1 cellular context compared by ENCODE assay signal in genomic region chr2:23669413-23670244, GRCh38.
A peak's percentile ranks its signal among the peaks of the same experiment; 100 is the strongest.
TF ChIP-seq lines count a peak whose summit lies in the region.

No MANE protein-coding gene starts in this region.

TF ChIP-seq in HepG2, 621 proteins besides CTCF, POLR2A, EP300 and RAD21 (continued from another document and continues in another):
- TF ChIP-seq, protein P1, sequence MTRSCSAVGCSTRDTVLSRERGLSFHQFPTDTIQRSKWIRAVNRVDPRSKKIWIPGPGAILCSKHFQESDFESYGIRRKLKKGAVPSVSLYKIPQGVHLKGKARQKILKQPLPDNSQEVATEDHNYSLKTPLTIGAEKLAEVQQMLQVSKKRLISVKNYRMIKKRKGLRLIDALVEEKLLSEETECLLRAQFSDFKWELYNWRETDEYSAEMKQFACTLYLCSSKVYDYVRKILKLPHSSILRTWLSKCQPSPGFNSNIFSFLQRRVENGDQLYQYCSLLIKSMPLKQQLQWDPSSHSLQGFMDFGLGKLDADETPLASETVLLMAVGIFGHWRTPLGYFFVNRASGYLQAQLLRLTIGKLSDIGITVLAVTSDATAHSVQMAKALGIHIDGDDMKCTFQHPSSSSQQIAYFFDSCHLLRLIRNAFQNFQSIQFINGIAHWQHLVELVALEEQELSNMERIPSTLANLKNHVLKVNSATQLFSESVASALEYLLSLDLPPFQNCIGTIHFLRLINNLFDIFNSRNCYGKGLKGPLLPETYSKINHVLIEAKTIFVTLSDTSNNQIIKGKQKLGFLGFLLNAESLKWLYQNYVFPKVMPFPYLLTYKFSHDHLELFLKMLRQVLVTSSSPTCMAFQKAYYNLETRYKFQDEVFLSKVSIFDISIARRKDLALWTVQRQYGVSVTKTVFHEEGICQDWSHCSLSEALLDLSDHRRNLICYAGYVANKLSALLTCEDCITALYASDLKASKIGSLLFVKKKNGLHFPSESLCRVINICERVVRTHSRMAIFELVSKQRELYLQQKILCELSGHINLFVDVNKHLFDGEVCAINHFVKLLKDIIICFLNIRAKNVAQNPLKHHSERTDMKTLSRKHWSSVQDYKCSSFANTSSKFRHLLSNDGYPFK (CRISPR knock-in tag; IDR thresholded peaks at IDR 0.05; ENCODE audit: borderline replicate concordance) = 0 out of 2 replicates have a peak, but pooled peaks have one; percentile 17
- TF ChIP-seq PRDM15 (CRISPR knock-in tag; IDR thresholded peaks at IDR 0.05) = no peak
- no peak for TF ChIP-seq ZNF790 (CRISPR knock-in tag; IDR thresholded peaks at IDR 0.05; ENCODE audit: borderline replicate concordance)
- TF ChIP-seq SPEN (CRISPR knock-in tag; IDR thresholded peaks at IDR 0.05; ENCODE audit: low read depth) = no peak
- no peak for TF ChIP-seq CREBL2 (CRISPR knock-in tag; IDR thresholded peaks at IDR 0.05; ENCODE audit: borderline replicate concordance)
- TF ChIP-seq SIN3A (IDR thresholded peaks at IDR 0.05; ENCODE audit: borderline replicate concordance, low read depth, low read length) = no peak
- TF ChIP-seq ZNF280B (CRISPR knock-in tag; IDR thresholded peaks at IDR 0.05; ENCODE audit: borderline replicate concordance) = no peak
- no peak for TF ChIP-seq MEF2D (CRISPR knock-in tag; IDR thresholded peaks at IDR 0.05)
- TF ChIP-seq ZNF335 (CRISPR knock-in tag; IDR thresholded peaks at IDR 0.05) = no peak
- TF ChIP-seq MAZ (IDR thresholded peaks at IDR 0.05; ENCODE audit: borderline replicate concordance, low read depth, low read length) = no peak
- 0 out of 2 replicates have a peak, but pooled peaks have one; percentile 39 for TF ChIP-seq MAZ (CRISPR knock-in tag; IDR thresholded peaks at IDR 0.05; ENCODE audit: low read depth)
- 0 out of 2 replicates have a peak, but pooled peaks have one; percentile 31 for TF ChIP-seq ZNF33B (CRISPR knock-in tag; IDR thresholded peaks at IDR 0.05)
- no peak for TF ChIP-seq ZBTB37 (CRISPR knock-in tag; IDR thresholded peaks at IDR 0.05)
- no peak for TF ChIP-seq KLF9 (CRISPR knock-in tag; IDR thresholded peaks at IDR 0.05; ENCODE audit: low read depth)
- no peak for TF ChIP-seq MLXIP (CRISPR knock-in tag; IDR thresholded peaks at IDR 0.05; ENCODE audit: borderline replicate concordance)
- TF ChIP-seq ZFX (CRISPR knock-in tag; IDR thresholded peaks at IDR 0.05; ENCODE audit: low read depth) = peak; percentile 79
- no peak for TF ChIP-seq ZNF644 (CRISPR knock-in tag; IDR thresholded peaks at IDR 0.05; ENCODE audit: low read depth)
- no peak for TF ChIP-seq KDM3A (CRISPR knock-in tag; IDR thresholded peaks at IDR 0.05; ENCODE audit: low read depth)
- TF ChIP-seq ZNF772 (CRISPR knock-in tag; IDR thresholded peaks at IDR 0.05) = 0 out of 2 replicates have a peak, but pooled peaks have one; percentile 31
- TF ChIP-seq ZFY (CRISPR knock-in tag; IDR thresholded peaks at IDR 0.05) = peak; percentile 44; the same call in 1 of the 2 replicates
- no peak for TF ChIP-seq KMT2A (CRISPR knock-in tag; IDR thresholded peaks at IDR 0.05)
- peak; percentile 50 for TF ChIP-seq SALL1 (CRISPR knock-in tag; IDR thresholded peaks at IDR 0.05)
- TF ChIP-seq, protein P2, sequence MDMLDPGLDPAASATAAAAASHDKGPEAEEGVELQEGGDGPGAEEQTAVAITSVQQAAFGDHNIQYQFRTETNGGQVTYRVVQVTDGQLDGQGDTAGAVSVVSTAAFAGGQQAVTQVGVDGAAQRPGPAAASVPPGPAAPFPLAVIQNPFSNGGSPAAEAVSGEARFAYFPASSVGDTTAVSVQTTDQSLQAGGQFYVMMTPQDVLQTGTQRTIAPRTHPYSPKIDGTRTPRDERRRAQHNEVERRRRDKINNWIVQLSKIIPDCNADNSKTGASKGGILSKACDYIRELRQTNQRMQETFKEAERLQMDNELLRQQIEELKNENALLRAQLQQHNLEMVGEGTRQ (IDR thresholded peaks at IDR 0.05; ENCODE audit: low read depth, low read length) = peak; percentile 79
- TF ChIP-seq, protein P2 (CRISPR knock-in tag; IDR thresholded peaks at IDR 0.05; ENCODE audit: borderline replicate concordance) = peak; percentile 79; the same call in 1 of the 2 replicates
- no peak for TF ChIP-seq ZNF724P (CRISPR knock-in tag; IDR thresholded peaks at IDR 0.05; ENCODE audit: borderline replicate concordance)
- TF ChIP-seq, protein P3, sequence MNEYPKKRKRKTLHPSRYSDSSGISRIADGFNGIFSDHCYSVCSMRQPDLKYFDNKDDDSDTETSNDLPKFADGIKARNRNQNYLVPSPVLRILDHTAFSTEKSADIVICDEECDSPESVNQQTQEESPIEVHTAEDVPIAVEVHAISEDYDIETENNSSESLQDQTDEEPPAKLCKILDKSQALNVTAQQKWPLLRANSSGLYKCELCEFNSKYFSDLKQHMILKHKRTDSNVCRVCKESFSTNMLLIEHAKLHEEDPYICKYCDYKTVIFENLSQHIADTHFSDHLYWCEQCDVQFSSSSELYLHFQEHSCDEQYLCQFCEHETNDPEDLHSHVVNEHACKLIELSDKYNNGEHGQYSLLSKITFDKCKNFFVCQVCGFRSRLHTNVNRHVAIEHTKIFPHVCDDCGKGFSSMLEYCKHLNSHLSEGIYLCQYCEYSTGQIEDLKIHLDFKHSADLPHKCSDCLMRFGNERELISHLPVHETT (CRISPR knock-in tag; conservative IDR thresholded peaks at IDR 0.05) = no peak
- TF ChIP-seq, protein P4, sequence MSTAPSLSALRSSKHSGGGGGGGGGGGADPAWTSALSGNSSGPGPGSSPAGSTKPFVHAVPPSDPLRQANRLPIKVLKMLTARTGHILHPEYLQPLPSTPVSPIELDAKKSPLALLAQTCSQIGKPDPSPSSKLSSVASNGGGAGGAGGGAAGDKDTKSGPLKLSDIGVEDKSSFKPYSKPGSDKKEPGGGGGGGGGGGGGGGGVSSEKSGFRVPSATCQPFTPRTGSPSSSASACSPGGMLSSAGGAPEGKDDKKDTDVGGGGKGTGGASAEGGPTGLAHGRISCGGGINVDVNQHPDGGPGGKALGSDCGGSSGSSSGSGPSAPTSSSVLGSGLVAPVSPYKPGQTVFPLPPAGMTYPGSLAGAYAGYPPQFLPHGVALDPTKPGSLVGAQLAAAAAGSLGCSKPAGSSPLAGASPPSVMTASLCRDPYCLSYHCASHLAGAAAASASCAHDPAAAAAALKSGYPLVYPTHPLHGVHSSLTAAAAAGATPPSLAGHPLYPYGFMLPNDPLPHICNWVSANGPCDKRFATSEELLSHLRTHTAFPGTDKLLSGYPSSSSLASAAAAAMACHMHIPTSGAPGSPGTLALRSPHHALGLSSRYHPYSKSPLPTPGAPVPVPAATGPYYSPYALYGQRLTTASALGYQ (CRISPR knock-in tag; IDR thresholded peaks at IDR 0.05) = no peak
- no peak for TF ChIP-seq ZZZ3 (CRISPR knock-in tag; IDR thresholded peaks at IDR 0.05; ENCODE audit: borderline replicate concordance)
- 0 out of 2 replicates have a peak, but pooled peaks have one; percentile 31 for TF ChIP-seq TERF1 (CRISPR knock-in tag; IDR thresholded peaks at IDR 0.05)
- peak; percentile 75; the same call in 1 of the 2 replicates for TF ChIP-seq ARNTL (CRISPR knock-in tag; IDR thresholded peaks at IDR 0.05)
- TF ChIP-seq, protein P5, sequence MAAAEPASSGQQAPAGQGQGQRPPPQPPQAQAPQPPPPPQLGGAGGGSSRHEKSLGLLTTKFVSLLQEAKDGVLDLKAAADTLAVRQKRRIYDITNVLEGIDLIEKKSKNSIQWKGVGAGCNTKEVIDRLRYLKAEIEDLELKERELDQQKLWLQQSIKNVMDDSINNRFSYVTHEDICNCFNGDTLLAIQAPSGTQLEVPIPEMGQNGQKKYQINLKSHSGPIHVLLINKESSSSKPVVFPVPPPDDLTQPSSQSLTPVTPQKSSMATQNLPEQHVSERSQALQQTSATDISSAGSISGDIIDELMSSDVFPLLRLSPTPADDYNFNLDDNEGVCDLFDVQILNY (CRISPR knock-in tag; conservative IDR thresholded peaks at IDR 0.05) = no peak
- peak; percentile 41; the same call in 1 of the 2 replicates for TF ChIP-seq POLR2G (IDR thresholded peaks at IDR 0.05; ENCODE audit: low read depth, low read length)
